ENCODE assay signal across 4 cellular contexts in the genomic region with DNA sequence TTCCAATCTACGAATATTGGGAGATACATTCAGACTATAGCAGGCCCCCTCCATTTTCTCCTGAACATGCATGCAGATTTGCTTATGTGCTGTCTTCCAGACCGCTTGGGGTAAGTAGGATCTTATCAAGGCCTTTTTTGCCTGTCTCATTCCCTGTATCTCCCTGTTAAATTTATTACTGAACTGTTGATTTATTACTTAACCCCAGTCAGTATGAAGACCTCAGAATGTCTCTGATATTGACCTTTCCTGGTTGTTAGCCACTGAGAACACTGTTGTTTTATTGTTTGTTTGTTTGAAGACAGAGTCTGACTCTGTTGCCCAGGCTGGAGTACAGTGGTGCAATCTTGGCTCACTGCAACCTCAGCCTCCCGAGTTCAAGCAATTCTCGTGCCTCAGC. TPM values are rescaled to one million over a fixed set of nuclear protein-coding genes. Genes with fewer than 3 reads are reported as not detected.
"Had no signal": no experiment of that assay in that cellular context is flagged by ENCODE, and none has a peak within 500 bp of the region (broad histone marks: within the 10 kb centered on the region; RNA-seq: fewer than 3 reads in every experiment).

No MANE protein-coding gene starts in this region.

RNA-seq across cellular contexts. Expression of a gene that starts 36.1 kb away (rescaled TPM):
- total RNA-seq: HepG2 had no signal

RNA-seq across cellular contexts. Expression of a gene that starts 46.1 kb away (rescaled TPM):
- total RNA-seq: HepG2, HT-29, HT1080 had no signal
- polyA plus RNA-seq: HepG2, IgD-negative memory B cell had no signal
